9 cellular contexts compared by ENCODE assay signal in genomic region chr18:62437520-62438329, GRCh38.
DNase-seq lines count a peak whose midpoint lies in the region; ATAC-seq and TF ChIP-seq lines count a peak whose summit lies in the region.
"Had no signal": no experiment of that assay in that cellular context is flagged by ENCODE, and none has a peak within 500 bp of the region (broad histone marks: within the 10 kb centered on the region; RNA-seq: fewer than 3 reads in every experiment).

No MANE protein-coding gene starts in this region.

- H3K27ac ChIP-seq in right cardiac atrium (ENCODE audit: low read length) (peak overlapping the region; percentile 95), tibial nerve (peak overlapping the region; percentile 34 to 84 (median 74))

- ATAC-seq in HG02981 (IDR thresholded peaks at IDR 0.05; ENCODE audit: unreplicated experiment) (peak; percentile 50), right cardiac atrium (peak; percentile 82 to 86)

- no peak for TF ChIP-seq CTCF in tibial nerve (IDR thresholded peaks at IDR 0.05)

- intact Hi-C loops in right cardiac atrium (cut with DNase I) = no loop called here

- WGBS in right cardiac atrium = 30% methylated on average over 18 of the region's 18 CpGs
- WGBS in tibial nerve, 2 donors = 29 to 35% methylated on average over 18 of the region's 18 CpGs

- TF ChIP-seq EP300 in tibial nerve (IDR thresholded peaks at IDR 0.05) = peak in 1 of 2 donors; percentile 22

- TF ChIP-seq POLR2A in tibial nerve (IDR thresholded peaks at IDR 0.05) = no peak

- no peaks in the 10 kb centered on the region for H3K27me3 ChIP-seq in adipocyte (replicated peaks; ENCODE audit: control insufficient read depth, insufficient read depth, low read length)
- no peaks in the 10 kb centered on the region for H3K27me3 ChIP-seq in right cardiac atrium (ENCODE audit: control insufficient read depth, insufficient read depth)
- no peaks in the 10 kb centered on the region for H3K27me3 ChIP-seq in tibial nerve

- H3K9ac ChIP-seq in adipocyte (ENCODE audit: low read length) = peak overlapping the region; percentile 81

- DNase-seq in adipocyte (ENCODE audit: low read depth) = no peak
- peak; percentile 54 to 69 (median 56) for DNase-seq in right cardiac atrium
- peak in 1 of 2 donors; percentile 34 for DNase-seq in tibial nerve (ENCODE audit: low spot score in 2 of 2)
- no peak for DNase-seq in NCI-H187 (lab: John Stamatoyannopoulos, UW)
- DNase-seq in NK-92 treated with Interleukin-12 subunit alpha and Interleukin-12 subunit beta, amount 100 ng/mL, for 24 hours (lab: John Stamatoyannopoulos, UW) = no peak
- DNase-seq in pons (ENCODE audit: low spot score) = no peak
- DNase-seq: NCI-H526 had no signal

- H3K4me1 ChIP-seq in adipocyte (ENCODE audit: control insufficient read depth, insufficient read depth, low read length) (peaks cover 40% of the 10 kb centered on the region), right cardiac atrium (ENCODE audit: control insufficient read depth, insufficient read depth, low read length) (peaks cover 15% of the 10 kb centered on the region), tibial nerve (peaks cover 0 to 36% (median 4%) of the 10 kb centered on the region in 4 donors)

- H3K9me3 ChIP-seq in adipocyte (ENCODE audit: control insufficient read depth, low read length) (no peaks in the 10 kb centered on the region), right cardiac atrium (ENCODE audit: control insufficient read depth, low read length) (no peaks in the 10 kb centered on the region), tibial nerve (no peaks in the 10 kb centered on the region)
- H3K9me3 ChIP-seq: mucosa of descending colon had no signal

- H3K36me3 ChIP-seq in adipocyte (ENCODE audit: control insufficient read depth, insufficient read depth, low read length, severe bottlenecking) (no peaks in the 10 kb centered on the region), tibial nerve (no peaks in the 10 kb centered on the region)

- H3K4me3 ChIP-seq in adipocyte (ENCODE audit: low read length) = peak overlapping the region; percentile 67
- H3K4me3 ChIP-seq in right cardiac atrium (ENCODE audit: low read length) = no peak overlapping the region
- peak overlapping the region in 1 of 4 donors; percentile 9 for H3K4me3 ChIP-seq in tibial nerve
- H3K4me3 ChIP-seq: mucosa of descending colon had no signal

Comparison
In these comparisons a context has a peak if more than half of its experiments do, and no peak if none do; other contexts are left out.
1. DNase-seq: peak in right cardiac atrium (3 of 3); none in adipocyte (single experiment), NCI-H187 (0 of 2), NK-92 treated with Interleukin-12 subunit alpha and Interleukin-12 subunit beta, amount 100 ng/mL, for 24 hours (single experiment) and pons (single experiment).